ENCODE assay signal across 1 cellular context in the genomic region with DNA sequence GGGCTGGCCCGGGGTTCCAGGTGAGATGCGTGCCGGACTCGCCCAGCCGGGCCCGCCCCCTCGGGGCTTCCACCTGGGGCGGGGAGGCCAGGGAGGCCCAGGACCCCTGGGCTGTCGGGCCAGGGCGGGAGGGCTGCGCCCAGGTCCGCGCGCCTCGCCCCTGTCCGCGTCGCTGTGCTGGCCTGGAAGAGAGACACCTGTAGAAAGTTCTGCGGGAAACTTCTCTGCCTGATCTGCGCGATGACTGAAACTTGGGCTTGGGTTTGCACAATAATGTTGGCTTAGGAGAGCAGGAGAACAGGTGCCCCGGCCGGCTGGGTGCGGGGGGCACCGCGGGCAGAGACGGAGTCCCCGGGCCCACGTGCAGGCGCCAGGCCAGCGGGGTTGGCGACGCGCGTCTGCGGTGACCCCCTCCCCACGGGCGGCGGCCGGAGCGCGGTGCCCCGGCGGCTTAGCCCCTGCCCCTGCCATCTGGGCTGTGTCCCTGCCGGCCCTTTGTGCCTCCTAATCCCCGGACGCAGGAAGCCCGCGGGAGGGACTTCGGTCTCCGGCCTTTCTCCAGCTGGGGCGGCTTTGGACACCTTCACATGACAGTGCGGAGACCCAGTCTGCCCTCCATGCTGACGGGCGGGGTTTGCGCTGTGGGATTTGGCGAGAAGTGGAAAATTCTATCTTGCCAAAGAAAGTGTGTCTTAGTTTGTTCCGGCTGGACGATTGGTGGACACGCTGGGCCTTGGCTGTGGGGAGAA.
TF ChIP-seq lines count a peak whose summit lies in the region.

No MANE protein-coding gene starts in this region.

TF ChIP-seq in HepG2, 621 proteins besides CTCF, POLR2A, EP300 and RAD21 (continued from another document and continues in another):
- TF ChIP-seq TFE3 (CRISPR knock-in tag; IDR thresholded peaks at IDR 0.05) (no peak), EZH2 (conservative IDR thresholded peaks at IDR 0.05; ENCODE audit: low read depth, low read length) (no peak), ZNF788 (CRISPR knock-in tag; IDR thresholded peaks at IDR 0.05; ENCODE audit: borderline replicate concordance) (0 out of 2 replicates have a peak, but pooled peaks have one; percentile 0), ZNF773 (CRISPR knock-in tag; IDR thresholded peaks at IDR 0.05; ENCODE audit: borderline replicate concordance) (0 out of 2 replicates have a peak, but pooled peaks have one; percentile 85), ZNF703 (CRISPR knock-in tag; IDR thresholded peaks at IDR 0.05; ENCODE audit: borderline replicate concordance) (no peak; the same call in 1 of the 2 replicates), RERE (CRISPR knock-in tag; IDR thresholded peaks at IDR 0.05; ENCODE audit: low read depth) (no peak), REXO4 (CRISPR knock-in tag; IDR thresholded peaks at IDR 0.05; ENCODE audit: borderline replicate concordance) (no peak), ZNF614 (CRISPR knock-in tag; IDR thresholded peaks at IDR 0.05; ENCODE audit: borderline replicate concordance) (no peak; the same call in 1 of the 2 replicates), MATR3 (CRISPR knock-in tag; IDR thresholded peaks at IDR 0.05) (no peak), EED (CRISPR knock-in tag; IDR thresholded peaks at IDR 0.05) (no peak), JUNB (CRISPR knock-in tag; IDR thresholded peaks at IDR 0.05; ENCODE audit: borderline replicate concordance) (no peak), ZNF333 (CRISPR knock-in tag; IDR thresholded peaks at IDR 0.05; ENCODE audit: borderline replicate concordance) (peak; percentile 72; the same call in 1 of the 2 replicates), GLI4 (CRISPR knock-in tag; IDR thresholded peaks at IDR 0.05; ENCODE audit: borderline replicate concordance) (peak; percentile 69; the same call in 1 of the 2 replicates), SATB2 (CRISPR knock-in tag; IDR thresholded peaks at IDR 0.05) (no peak), PAWR (CRISPR knock-in tag; IDR thresholded peaks at IDR 0.05; ENCODE audit: borderline replicate concordance) (no peak), RNF219 (CRISPR knock-in tag; IDR thresholded peaks at IDR 0.05) (no peak), SUZ12 (IDR thresholded peaks at IDR 0.05; ENCODE audit: low read depth, low read length) (no peak), ZBTB10 (CRISPR knock-in tag; IDR thresholded peaks at IDR 0.05; ENCODE audit: borderline replicate concordance) (peak; percentile 46; the same call in 1 of the 2 replicates), ZNF775 (CRISPR knock-in tag; IDR thresholded peaks at IDR 0.05; ENCODE audit: borderline replicate concordance) (no peak), TP53 (CRISPR knock-in tag; conservative IDR thresholded peaks at IDR 0.05) (no peak), RORA (CRISPR knock-in tag; IDR thresholded peaks at IDR 0.05) (no peak), ZNF629 (CRISPR knock-in tag; conservative IDR thresholded peaks at IDR 0.05) (no peak), NCOA1 (CRISPR knock-in tag; IDR thresholded peaks at IDR 0.05) (no peak), ZNF646 (CRISPR knock-in tag; IDR thresholded peaks at IDR 0.05) (no peak)
- TF ChIP-seq, protein P1, sequence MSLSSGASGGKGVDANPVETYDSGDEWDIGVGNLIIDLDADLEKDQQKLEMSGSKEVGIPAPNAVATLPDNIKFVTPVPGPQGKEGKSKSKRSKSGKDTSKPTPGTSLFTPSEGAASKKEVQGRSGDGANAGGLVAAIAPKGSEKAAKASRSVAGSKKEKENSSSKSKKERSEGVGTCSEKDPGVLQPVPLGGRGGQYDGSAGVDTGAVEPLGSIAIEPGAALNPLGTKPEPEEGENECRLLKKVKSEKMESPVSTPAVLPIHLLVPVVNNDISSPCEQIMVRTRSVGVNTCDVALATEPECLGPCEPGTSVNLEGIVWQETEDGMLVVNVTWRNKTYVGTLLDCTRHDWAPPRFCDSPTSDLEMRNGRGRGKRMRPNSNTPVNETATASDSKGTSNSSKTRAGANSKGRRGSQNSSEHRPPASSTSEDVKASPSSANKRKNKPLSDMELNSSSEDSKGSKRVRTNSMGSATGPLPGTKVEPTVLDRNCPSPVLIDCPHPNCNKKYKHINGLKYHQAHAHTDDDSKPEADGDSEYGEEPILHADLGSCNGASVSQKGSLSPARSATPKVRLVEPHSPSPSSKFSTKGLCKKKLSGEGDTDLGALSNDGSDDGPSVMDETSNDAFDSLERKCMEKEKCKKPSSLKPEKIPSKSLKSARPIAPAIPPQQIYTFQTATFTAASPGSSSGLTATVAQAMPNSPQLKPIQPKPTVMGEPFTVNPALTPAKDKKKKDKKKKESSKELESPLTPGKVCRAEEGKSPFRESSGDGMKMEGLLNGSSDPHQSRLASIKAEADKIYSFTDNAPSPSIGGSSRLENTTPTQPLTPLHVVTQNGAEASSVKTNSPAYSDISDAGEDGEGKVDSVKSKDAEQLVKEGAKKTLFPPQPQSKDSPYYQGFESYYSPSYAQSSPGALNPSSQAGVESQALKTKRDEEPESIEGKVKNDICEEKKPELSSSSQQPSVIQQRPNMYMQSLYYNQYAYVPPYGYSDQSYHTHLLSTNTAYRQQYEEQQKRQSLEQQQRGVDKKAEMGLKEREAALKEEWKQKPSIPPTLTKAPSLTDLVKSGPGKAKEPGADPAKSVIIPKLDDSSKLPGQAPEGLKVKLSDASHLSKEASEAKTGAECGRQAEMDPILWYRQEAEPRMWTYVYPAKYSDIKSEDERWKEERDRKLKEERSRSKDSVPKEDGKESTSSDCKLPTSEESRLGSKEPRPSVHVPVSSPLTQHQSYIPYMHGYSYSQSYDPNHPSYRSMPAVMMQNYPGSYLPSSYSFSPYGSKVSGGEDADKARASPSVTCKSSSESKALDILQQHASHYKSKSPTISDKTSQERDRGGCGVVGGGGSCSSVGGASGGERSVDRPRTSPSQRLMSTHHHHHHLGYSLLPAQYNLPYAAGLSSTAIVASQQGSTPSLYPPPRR (CRISPR knock-in tag; IDR thresholded peaks at IDR 0.05; ENCODE audit: borderline replicate concordance), result no peak
